11 cellular contexts compared by ENCODE assay signal in the genomic region with DNA sequence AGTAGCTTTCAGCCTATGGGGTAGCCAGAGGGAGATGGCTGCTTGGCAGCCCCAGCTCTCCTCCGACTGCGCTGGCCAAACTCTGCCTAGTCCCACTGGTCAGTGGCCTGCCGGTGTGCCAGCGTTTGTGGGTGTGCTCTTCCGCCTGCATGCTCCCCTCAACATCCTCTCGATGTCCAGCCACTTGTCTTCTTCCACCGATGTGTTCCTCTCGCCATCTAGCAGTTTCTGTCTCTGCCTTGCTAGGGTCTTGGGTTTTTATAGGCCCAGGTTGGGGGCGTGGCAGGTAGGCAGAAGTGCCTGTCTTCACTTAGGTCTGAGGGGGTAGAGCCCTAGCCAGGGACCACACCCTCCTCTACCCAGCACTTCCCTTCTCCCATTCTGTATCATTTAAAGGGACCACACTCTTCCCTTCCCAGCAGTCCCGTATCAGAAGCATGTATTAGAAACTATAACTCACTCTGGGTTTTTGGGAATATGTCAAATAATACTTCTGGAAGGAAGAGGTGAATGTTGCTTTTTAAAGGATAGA.
DNase-seq lines count a peak whose midpoint lies in the region; ATAC-seq and TF ChIP-seq lines count a peak whose summit lies in the region.
"Had no signal": no experiment of that assay in that cellular context is flagged by ENCODE, and none has a peak within 500 bp of the region (broad histone marks: within the 10 kb centered on the region; RNA-seq: fewer than 3 reads in every experiment).

No MANE protein-coding gene starts in this region.

- no peak overlapping the region for H3K27ac Mint-ChIP-seq in CD8-positive, alpha-beta T cell
- H3K27ac Mint-ChIP-seq in activated CD8-positive, alpha-beta T cell treated with anti-CD3 and anti-CD28 coated beads for 36 hours: peak overlapping the region; percentile 87
- H3K27ac Mint-ChIP-seq in natural killer cell: peak overlapping the region; percentile 32 to 78

- peaks cover 69% of the 10 kb centered on the region for H3K4me1 Mint-ChIP-seq in CD8-positive, alpha-beta T cell (ENCODE audit: low read depth)
- H3K4me1 Mint-ChIP-seq in activated CD8-positive, alpha-beta T cell treated with anti-CD3 and anti-CD28 coated beads for 36 hours (ENCODE audit: low read depth): peaks cover 57% of the 10 kb centered on the region
- H3K4me1 Mint-ChIP-seq in natural killer cell: peaks cover 47 to 67% of the 10 kb centered on the region in 2 donors

- no peak for ATAC-seq in CD8-positive, alpha-beta T cell
- peak; percentile 34 for ATAC-seq in GM18511 (IDR thresholded peaks at IDR 0.05; ENCODE audit: unreplicated experiment)
- ATAC-seq in activated CD8-positive, alpha-beta T cell treated with anti-CD3 and anti-CD28 coated beads for 36 hours: peak; percentile 34
- peak in 1 of 3 donors; percentile 32 for ATAC-seq in natural killer cell
- ATAC-seq in GM18517 (IDR thresholded peaks at IDR 0.05; ENCODE audit: unreplicated experiment): no peak
- ATAC-seq in HG03097 (IDR thresholded peaks at IDR 0.05; ENCODE audit: low FRiP score, unreplicated experiment): no peak
- ATAC-seq: activated CD4-positive, CD25-positive, alpha-beta regulatory T cell treated with anti-CD3 and anti-CD28 coated beads, Interleukin-2, amount 50 U/mL, for 24 hours had no signal

- CTCF ChIA-PET in CD8-positive, alpha-beta T cell (lab: Charles Lee): no interaction called here
- CTCF ChIA-PET in activated CD8-positive, alpha-beta T cell treated with anti-CD3 and anti-CD28 coated beads for 36 hours (lab: Charles Lee): no interaction called here
- CTCF ChIA-PET in HEK293T (lab: Yijun Ruan, JAX): no interaction called here

- no peaks in the 10 kb centered on the region for H3K27me3 Mint-ChIP-seq in CD8-positive, alpha-beta T cell (ENCODE audit: low read depth)
- no peaks in the 10 kb centered on the region for H3K27me3 Mint-ChIP-seq in activated CD8-positive, alpha-beta T cell treated with anti-CD3 and anti-CD28 coated beads for 36 hours
- H3K27me3 Mint-ChIP-seq in natural killer cell (ENCODE audit: low read depth in 2 of 2): no peaks in the 10 kb centered on the region

- no peaks in the 10 kb centered on the region for H3K36me3 ChIP-seq in CD8-positive, alpha-beta T cell (ENCODE audit: insufficient read depth, low read length)

- H3K9me3 Mint-ChIP-seq in CD8-positive, alpha-beta T cell: no peaks in the 10 kb centered on the region
- peaks cover 3% of the 10 kb centered on the region for H3K9me3 Mint-ChIP-seq in activated CD8-positive, alpha-beta T cell treated with anti-CD3 and anti-CD28 coated beads for 36 hours
- H3K9me3 Mint-ChIP-seq in natural killer cell: no peaks in the 10 kb centered on the region

- H3K4me1 ChIP-seq in CD8-positive, alpha-beta T cell (ENCODE audit: insufficient read depth, low read length): peaks cover 33% of the 10 kb centered on the region

- no peak overlapping the region for H3K4me3 ChIP-seq in CD8-positive, alpha-beta T cell (ENCODE audit: low read depth, low read length)

- no peak overlapping the region for H3K27ac ChIP-seq in CD8-positive, alpha-beta T cell (ENCODE audit: low read depth, low read length)

- no peak for TF ChIP-seq CTCF in CD8-positive, alpha-beta T cell (IDR thresholded peaks at IDR 0.05)
- no peak for TF ChIP-seq CTCF in activated CD8-positive, alpha-beta T cell treated with anti-CD3 and anti-CD28 coated beads for 36 hours (IDR thresholded peaks at IDR 0.05)
- no peak for TF ChIP-seq CTCF in natural killer cell (IDR thresholded peaks at IDR 0.05)

- intact Hi-C loops in CD8-positive, alpha-beta T cell (cut with DNase I, micrococcal nuclease): no loop called here
- intact Hi-C loops in activated CD8-positive, alpha-beta T cell treated with anti-CD3 and anti-CD28 coated beads for 36 hours (cut with micrococcal nuclease): no loop called here
- intact Hi-C loops in natural killer cell (cut with micrococcal nuclease): no loop called here

- no peak for DNase-seq in CD8-positive, alpha-beta T cell
- DNase-seq in activated CD8-positive, alpha-beta T cell treated with anti-CD3 and anti-CD28 coated beads for 36 hours: peak; percentile 5
- no peak for DNase-seq in natural killer cell
- DNase-seq in HEK293T (ENCODE audit: extremely low spot score): no peak
- DNase-seq: cortex of kidney; NCI-H1417 treated with DMSO at 0.1 percent for 48 hours; stimulated activated naive CD4-positive, alpha-beta T cell treated with Interleukin-2 at 50 U/mL for 16 hours had no signal

- POLR2A ChIA-PET in CD8-positive, alpha-beta T cell (lab: Charles Lee): no interaction called here
- POLR2A ChIA-PET in activated CD8-positive, alpha-beta T cell treated with anti-CD3 and anti-CD28 coated beads for 36 hours (lab: Charles Lee): no interaction called here
- POLR2A ChIA-PET in HEK293T (lab: Yijun Ruan, JAX): no interaction called here

- peak overlapping the region; percentile 4 for H3K4me3 Mint-ChIP-seq in CD8-positive, alpha-beta T cell
- H3K4me3 Mint-ChIP-seq in activated CD8-positive, alpha-beta T cell treated with anti-CD3 and anti-CD28 coated beads for 36 hours: peak overlapping the region; percentile 19
- peak overlapping the region; percentile 7 for H3K4me3 Mint-ChIP-seq in natural killer cell

- peaks cover 15% of the 10 kb centered on the region for H3K36me3 Mint-ChIP-seq in CD8-positive, alpha-beta T cell
- peaks cover 26% of the 10 kb centered on the region for H3K36me3 Mint-ChIP-seq in activated CD8-positive, alpha-beta T cell treated with anti-CD3 and anti-CD28 coated beads for 36 hours (ENCODE audit: low read depth)
- no peaks in the 10 kb centered on the region for H3K36me3 Mint-ChIP-seq in natural killer cell

- H3K27me3 ChIP-seq in CD8-positive, alpha-beta T cell (ENCODE audit: insufficient read depth, low read length): no peaks in the 10 kb centered on the region

- H3K9me3 ChIP-seq in CD8-positive, alpha-beta T cell (ENCODE audit: low read length): no peaks in the 10 kb centered on the region

TF ChIP-seq in HEK293T, 16 proteins besides CTCF, POLR2A, EP300 and RAD21:
- TF ChIP-seq SP1 (IDR thresholded peaks at IDR 0.05) (no peak), BHLHE40 (IDR thresholded peaks at IDR 0.05; ENCODE audit: borderline replicate concordance) (no peak), LEF1 (IDR thresholded peaks at IDR 0.05; ENCODE audit: borderline replicate concordance) (no peak), FOXK2 (IDR thresholded peaks at IDR 0.05) (no peak), L3MBTL2 (conservative IDR thresholded peaks at IDR 0.05) (no peak), ELF4 (IDR thresholded peaks at IDR 0.05) (no peak), NFRKB (IDR thresholded peaks at IDR 0.05) (no peak), FOXM1 (IDR thresholded peaks at IDR 0.05; ENCODE audit: borderline replicate concordance) (no peak), ARNT (IDR thresholded peaks at IDR 0.05) (no peak)
- TF ChIP-seq, protein P1, sequence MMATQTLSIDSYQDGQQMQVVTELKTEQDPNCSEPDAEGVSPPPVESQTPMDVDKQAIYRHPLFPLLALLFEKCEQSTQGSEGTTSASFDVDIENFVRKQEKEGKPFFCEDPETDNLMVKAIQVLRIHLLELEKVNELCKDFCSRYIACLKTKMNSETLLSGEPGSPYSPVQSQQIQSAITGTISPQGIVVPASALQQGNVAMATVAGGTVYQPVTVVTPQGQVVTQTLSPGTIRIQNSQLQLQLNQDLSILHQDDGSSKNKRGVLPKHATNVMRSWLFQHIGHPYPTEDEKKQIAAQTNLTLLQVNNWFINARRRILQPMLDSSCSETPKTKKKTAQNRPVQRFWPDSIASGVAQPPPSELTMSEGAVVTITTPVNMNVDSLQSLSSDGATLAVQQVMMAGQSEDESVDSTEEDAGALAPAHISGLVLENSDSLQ (IDR thresholded peaks at IDR 0.05): no peak

Comparison
In these comparisons a context has a peak if more than half of its experiments do, and no peak if none do; other contexts are left out.
1. ATAC-seq: peak in GM18511 (single experiment) and activated CD8-positive, alpha-beta T cell treated with anti-CD3 and anti-CD28 coated beads for 36 hours (single experiment); none in CD8-positive, alpha-beta T cell (single experiment), GM18517 (single experiment) and HG03097 (single experiment).
2. Peak in every context shown above with its lines, with median percentiles within 50 percentile points of each other: H3K4me3 Mint-ChIP-seq.